22 cellular contexts compared by ENCODE assay signal in the genomic region with DNA sequence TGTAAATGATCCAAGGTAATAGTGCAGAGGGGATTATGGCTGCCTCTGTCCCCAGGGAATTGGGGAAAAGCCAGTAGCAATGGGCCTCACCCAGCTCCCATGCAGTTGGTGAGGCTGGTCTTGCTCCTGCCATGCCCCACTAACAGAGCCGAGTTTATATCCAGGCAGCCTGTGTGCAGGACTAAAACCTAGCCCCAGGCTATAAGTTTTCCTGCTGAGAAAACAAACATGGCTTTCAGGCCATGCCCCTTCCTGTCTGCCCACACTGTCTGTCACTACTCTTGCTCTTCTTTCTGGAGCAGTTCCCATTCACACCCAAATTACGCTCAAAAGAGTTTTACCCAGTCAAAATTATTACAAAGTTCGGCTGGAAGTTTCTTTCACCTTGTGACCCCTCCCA.
"Had no signal": no experiment of that assay in that cellular context is flagged by ENCODE, and none has a peak within 500 bp of the region (broad histone marks: within the 10 kb centered on the region; RNA-seq: fewer than 3 reads in every experiment).

No MANE protein-coding gene starts in this region.

- H3K36me3 ChIP-seq: esophagus squamous epithelium, left ventricle myocardium inferior, neutrophil, sigmoid colon, spleen, stomach, upper lobe of right lung had no signal

- H3K4me3 Mint-ChIP-seq: activated B cell treated with CpG ODN at 0.5 μM for 24 hours; activated CD4-positive, alpha-beta T cell treated with anti-CD3 and anti-CD28 coated beads, Interleukin-2, amount 10 ng/mL, durations not matched to agents 24 days and 14 days; activated naive CD8-positive, alpha-beta T cell; activated T-cell treated with anti-CD3 and anti-CD28 coated beads, Interleukin-2, amount 50 U/mL, for 72 hours; naive thymus-derived CD4-positive, alpha-beta T cell had no signal

- H3K36me3 Mint-ChIP-seq: activated naive CD8-positive, alpha-beta T cell; naive thymus-derived CD4-positive, alpha-beta T cell had no signal

- H3K27ac Mint-ChIP-seq: activated B cell treated with CpG ODN at 0.5 μM for 24 hours; activated CD4-positive, alpha-beta T cell treated with anti-CD3 and anti-CD28 coated beads, Interleukin-2, amount 10 ng/mL, durations not matched to agents 24 days and 14 days; activated naive CD8-positive, alpha-beta T cell; activated T-cell treated with anti-CD3 and anti-CD28 coated beads, Interleukin-2, amount 50 U/mL, for 72 hours; naive thymus-derived CD4-positive, alpha-beta T cell had no signal

- H3K9me3 ChIP-seq: esophagus squamous epithelium, mucosa of descending colon, neutrophil, sigmoid colon, testis, upper lobe of right lung had no signal

- H3K4me1 ChIP-seq: esophagus squamous epithelium, left ventricle myocardium inferior, parathyroid adenoma, sigmoid colon, spleen, stomach, testis, upper lobe of right lung had no signal

- H3K4me3 ChIP-seq: coronary artery, esophagus squamous epithelium, left ventricle myocardium inferior, mucosa of descending colon, sigmoid colon, spleen, stomach, testis, upper lobe of right lung had no signal

- H3K27me3 Mint-ChIP-seq: activated B cell treated with CpG ODN at 0.5 μM for 24 hours; activated CD4-positive, alpha-beta T cell treated with anti-CD3 and anti-CD28 coated beads, Interleukin-2, amount 10 ng/mL, durations not matched to agents 24 days and 14 days; activated naive CD8-positive, alpha-beta T cell; naive thymus-derived CD4-positive, alpha-beta T cell had no signal

- H3K27ac ChIP-seq: coronary artery, esophagus squamous epithelium, left ventricle myocardium inferior, neutrophil, parathyroid adenoma, sigmoid colon, spleen, stomach, testis, upper lobe of right lung had no signal

- DNase-seq: activated B cell treated with CpG ODN at 0.5 μM for 24 hours; activated CD4-positive, alpha-beta T cell treated with anti-CD3 and anti-CD28 coated beads, Interleukin-2, amount 10 ng/mL, durations not matched to agents 24 days and 14 days; activated CD8-positive, alpha-beta memory T cell treated with anti-CD3 and anti-CD28 coated beads, Interleukin-2, amount 50 U/mL, for 48 hours; activated gamma-delta T cell; activated T-cell treated with anti-CD3 and anti-CD28 coated beads, Interleukin-2, amount 50 U/mL, for 72 hours; amniotic stem cell; central memory CD4-positive, alpha-beta T cell; esophagus squamous epithelium; glutamatergic neuron; hypothalamus; left ventricle myocardium inferior; mucosa of descending colon; naive thymus-derived CD4-positive, alpha-beta T cell; sigmoid colon; spleen; stomach; testis; upper lobe of right lung had no signal

- H2AFZ ChIP-seq: parathyroid adenoma had no signal

- H3K9me3 Mint-ChIP-seq: activated CD4-positive, alpha-beta T cell treated with anti-CD3 and anti-CD28 coated beads, Interleukin-2, amount 10 ng/mL, durations not matched to agents 24 days and 14 days had no signal

- H3K9ac ChIP-seq: parathyroid adenoma had no signal

- H3K4me1 Mint-ChIP-seq: activated B cell treated with CpG ODN at 0.5 μM for 24 hours; activated CD4-positive, alpha-beta T cell treated with anti-CD3 and anti-CD28 coated beads, Interleukin-2, amount 10 ng/mL, durations not matched to agents 24 days and 14 days; naive thymus-derived CD4-positive, alpha-beta T cell had no signal

- ATAC-seq: activated T-cell treated with anti-CD3 and anti-CD28 coated beads, Interleukin-2, amount 50 U/mL, for 72 hours; mucosa of descending colon; naive thymus-derived CD4-positive, alpha-beta T cell; upper lobe of right lung had no signal

- H3K27me3 ChIP-seq: esophagus squamous epithelium, neutrophil, sigmoid colon, spleen, stomach, testis, upper lobe of right lung had no signal

- H3K79me2 ChIP-seq: parathyroid adenoma had no signal
